Comparison of ENCODE assay signal across 8 cellular contexts in genomic region chr14:65103150-65103760, GRCh38. TPM values are rescaled to one million over a fixed set of nuclear protein-coding genes. Genes with fewer than 3 reads are reported as not detected.
DNase-seq lines count a peak whose midpoint lies in the region; ATAC-seq and TF ChIP-seq lines count a peak whose summit lies in the region.

No MANE protein-coding gene starts in this region.

- peaks cover 19% of the 10 kb centered on the region for H3K36me3 Mint-ChIP-seq in activated CD8-positive, alpha-beta T cell treated with anti-CD3 and anti-CD28 coated beads, Interleukin-2, amount 10 ng/mL, durations not matched to agents 7 days and 5 days (ENCODE audit: low read depth)

- peak in 1 of 2 donors; percentile 45 for DNase-seq in cardiac muscle cell (ENCODE audit: low read depth in 1 of 2, low spot score in 1 of 2)
- DNase-seq in left ventricle myocardium superior: no peak
- peak; percentile 8 for DNase-seq in NCI-H187 treated with DMSO at 0.1 percent for 48 hours (lab: John Stamatoyannopoulos, UW)
- DNase-seq in activated CD8-positive, alpha-beta T cell treated with anti-CD3 and anti-CD28 coated beads, Interleukin-2, amount 10 ng/mL, durations not matched to agents 7 days and 5 days: peak; percentile 39
- peak in 1 of 2 donors; percentile 16 for DNase-seq in stimulated activated naive CD8-positive, alpha-beta T cell treated with anti-CD3 and anti-CD28 coated beads, Interleukin-15, amount 100 ng/mL, for 72 hours
- DNase-seq in activated CD8-positive, alpha-beta memory T cell treated with anti-CD3 and anti-CD28 coated beads for 24 hours: no peak

- no peak for TF ChIP-seq CTCF in cardiac muscle cell (IDR thresholded peaks at IDR 0.05; ENCODE audit: low read depth, low read length)

- H3K4me1 ChIP-seq in cardiac muscle cell (ENCODE audit: low read depth): peaks cover 8% of the 10 kb centered on the region
- H3K4me1 ChIP-seq in iPS-20b (ENCODE audit: insufficient read depth, low read length): no peaks in the 10 kb centered on the region

- peak overlapping the region; percentile 95 for H3K4me3 Mint-ChIP-seq in activated CD8-positive, alpha-beta T cell treated with anti-CD3 and anti-CD28 coated beads, Interleukin-2, amount 10 ng/mL, durations not matched to agents 7 days and 5 days
- peak overlapping the region; percentile 84 to 89 for H3K4me3 Mint-ChIP-seq in stimulated activated naive CD8-positive, alpha-beta T cell treated with anti-CD3 and anti-CD28 coated beads, Interleukin-15, amount 100 ng/mL, for 72 hours

- CTCF ChIA-PET in activated CD8-positive, alpha-beta T cell treated with anti-CD3 and anti-CD28 coated beads, Interleukin-2, amount 10 ng/mL, durations not matched to agents 7 days and 5 days (lab: Charles Lee): interaction anchor here (1.0 to 1.9 kb wide), 4 partner anchors 9 to 280 kb away, joined by 3 to 8 read pairs (median 5); partner anchors contain the start of gene FNTB

- no peaks in the 10 kb centered on the region for H3K27me3 ChIP-seq in cardiac muscle cell
- peaks cover 5% of the 10 kb centered on the region for H3K27me3 ChIP-seq in iPS-20b (ENCODE audit: insufficient read depth, low read length)

- H3K9me3 Mint-ChIP-seq in activated CD8-positive, alpha-beta T cell treated with anti-CD3 and anti-CD28 coated beads, Interleukin-2, amount 10 ng/mL, durations not matched to agents 7 days and 5 days (ENCODE audit: insufficient read depth): no peaks in the 10 kb centered on the region
- H3K9me3 Mint-ChIP-seq in stimulated activated naive CD8-positive, alpha-beta T cell treated with anti-CD3 and anti-CD28 coated beads, Interleukin-15, amount 100 ng/mL, for 72 hours: no peaks in the 10 kb centered on the region

- H3K27ac ChIP-seq in cardiac muscle cell (no peak overlapping the region), iPS-20b (ENCODE audit: low read length) (no peak overlapping the region)

- ATAC-seq in left ventricle myocardium superior (no peak), GM18909 (IDR thresholded peaks at IDR 0.05; ENCODE audit: poor library complexity, unreplicated experiment) (no peak)
- no peak for ATAC-seq in activated CD8-positive, alpha-beta T cell treated with anti-CD3 and anti-CD28 coated beads, Interleukin-2, amount 10 ng/mL, durations not matched to agents 7 days and 5 days
- no peak for ATAC-seq in stimulated activated naive CD8-positive, alpha-beta T cell treated with anti-CD3 and anti-CD28 coated beads, Interleukin-15, amount 100 ng/mL, for 72 hours

- peak overlapping the region; percentile 46 for H3K4me3 ChIP-seq in cardiac muscle cell
- H3K4me3 ChIP-seq in iPS-20b (ENCODE audit: low read length): peak overlapping the region; percentile 84

- intact Hi-C loops in left ventricle myocardium superior (cut with micrococcal nuclease): no loop called here

- H3K27ac Mint-ChIP-seq in activated CD8-positive, alpha-beta T cell treated with anti-CD3 and anti-CD28 coated beads, Interleukin-2, amount 10 ng/mL, durations not matched to agents 7 days and 5 days: peak overlapping the region; percentile 41
- H3K27ac Mint-ChIP-seq in stimulated activated naive CD8-positive, alpha-beta T cell treated with anti-CD3 and anti-CD28 coated beads, Interleukin-15, amount 100 ng/mL, for 72 hours: peak overlapping the region in 1 of 2 donors; percentile 37

- H3K9me3 ChIP-seq in cardiac muscle cell (ENCODE audit: low read depth) (no peaks in the 10 kb centered on the region), iPS-20b (ENCODE audit: insufficient read depth, low read depth, low read length) (no peaks in the 10 kb centered on the region)

- peaks cover 33% of the 10 kb centered on the region for H3K4me1 Mint-ChIP-seq in activated CD8-positive, alpha-beta T cell treated with anti-CD3 and anti-CD28 coated beads, Interleukin-2, amount 10 ng/mL, durations not matched to agents 7 days and 5 days (ENCODE audit: low read depth)
- H3K4me1 Mint-ChIP-seq in stimulated activated naive CD8-positive, alpha-beta T cell treated with anti-CD3 and anti-CD28 coated beads, Interleukin-15, amount 100 ng/mL, for 72 hours: peaks cover 40% of the 10 kb centered on the region

- H3K27me3 Mint-ChIP-seq in activated CD8-positive, alpha-beta T cell treated with anti-CD3 and anti-CD28 coated beads, Interleukin-2, amount 10 ng/mL, durations not matched to agents 7 days and 5 days (ENCODE audit: low read depth): peaks cover 11% of the 10 kb centered on the region
- H3K27me3 Mint-ChIP-seq in stimulated activated naive CD8-positive, alpha-beta T cell treated with anti-CD3 and anti-CD28 coated beads, Interleukin-15, amount 100 ng/mL, for 72 hours: peaks cover 7% of the 10 kb centered on the region

- POLR2A ChIA-PET in activated CD8-positive, alpha-beta T cell treated with anti-CD3 and anti-CD28 coated beads, Interleukin-2, amount 10 ng/mL, durations not matched to agents 7 days and 5 days (lab: Charles Lee): interaction anchor here (0.9 to 1.4 kb wide), 2 partner anchors 10 to 26 kb away, joined by 4 to 5 read pairs; no protein-coding TSS in a partner anchor

- H3K36me3 ChIP-seq in cardiac muscle cell: no peaks in the 10 kb centered on the region
- H3K36me3 ChIP-seq in iPS-20b (ENCODE audit: insufficient read depth, low read depth, low read length): peaks cover 13% of the 10 kb centered on the region

- peak overlapping the region; percentile 70; the same call in 1 of the 2 replicates for H3K9ac ChIP-seq in iPS-20b (ENCODE audit: low read depth, low read length)

RNA-seq across cellular contexts. Expression of gene MAX, which starts 0.9 kb away (rescaled TPM):
- total RNA-seq in cardiac muscle cell (32.6 and 36.2 TPM in 2 replicates), left ventricle myocardium superior (85.9 TPM)
- polyA plus RNA-seq in cardiac muscle cell: 39.0 and 43.0 TPM in 2 replicates
- total RNA-seq in activated CD8-positive, alpha-beta T cell treated with anti-CD3 and anti-CD28 coated beads, Interleukin-2, amount 10 ng/mL, durations not matched to agents 7 days and 5 days: 100 to 1,000 TPM; 132 to 134 TPM

Comparison
In these comparisons a context has a peak if more than half of its experiments do, and no peak if none do; other contexts are left out.
1. DNase-seq: peak in NCI-H187 treated with DMSO at 0.1 percent for 48 hours (single experiment) and activated CD8-positive, alpha-beta T cell treated with anti-CD3 and anti-CD28 coated beads, Interleukin-2, amount 10 ng/mL, durations not matched to agents 7 days and 5 days (single experiment); none in left ventricle myocardium superior (single experiment) and activated CD8-positive, alpha-beta memory T cell treated with anti-CD3 and anti-CD28 coated beads for 24 hours (single experiment).